8 cellular contexts compared by ENCODE assay signal in the genomic region with DNA sequence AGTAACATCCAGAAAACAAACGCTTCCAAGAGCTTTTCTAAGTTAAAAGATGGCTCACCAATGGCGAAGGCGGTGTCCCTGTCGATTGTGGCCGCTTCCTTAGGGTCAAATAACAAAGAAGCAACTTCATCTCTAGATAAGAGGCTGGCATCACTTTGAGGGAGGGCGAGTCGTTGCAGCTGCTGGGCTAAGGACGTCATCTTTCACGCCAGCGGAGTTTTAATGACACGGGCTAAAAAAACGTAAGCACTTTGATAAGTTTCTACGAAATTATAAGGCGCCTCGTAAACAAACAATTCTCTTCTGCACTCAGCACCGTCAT. TPM values are rescaled to one million over a fixed set of nuclear protein-coding genes. Genes with fewer than 3 reads are reported as not detected.
DNase-seq lines count a peak whose midpoint lies in the region; TF ChIP-seq lines count a peak whose summit lies in the region.

No MANE protein-coding gene starts in this region.

- POLR2A ChIA-PET in GM10248 (lab: Yijun Ruan, JAX): no interaction called here

- no peaks in the 10 kb centered on the region for H3K9me3 ChIP-seq in HAP-1
- no peaks in the 10 kb centered on the region for H3K9me3 ChIP-seq in SJCRH30 (replicated peaks)

- H3K27me3 ChIP-seq in HAP-1 (ENCODE audit: low read depth) (no peaks in the 10 kb centered on the region), SJCRH30 (no peaks in the 10 kb centered on the region; the same call in 1 of the 2 replicates)

- H3K27me3 Mint-ChIP-seq in neural crest cell (ENCODE audit: low read depth): peaks cover 6% of the 10 kb centered on the region

- DNase-seq in EL (peak; percentile 31), HAP-1 (ENCODE audit: low spot score in 2 of 2) (peak in 1 of 2 experiments; percentile 21), SJCRH30 (peak in 1 of 2 experiments; percentile 30), epithelial cell of esophagus (ENCODE audit: low read depth) (peak; percentile 34), neural crest cell (ENCODE audit: low read depth, low spot score) (no peak), GM10248 (ENCODE audit: extremely low spot score) (no peak)
- no peak for DNase-seq in NK-92 treated with Interleukin-12 subunit alpha and Interleukin-12 subunit beta, amount 100 ng/mL, for 24 hours (lab: John Stamatoyannopoulos, UW)
- no peak for DNase-seq in activated effector memory CD4-positive, alpha-beta T cell treated with Interleukin-2 at 50 U/mL for 16 hours

- no peaks in the 10 kb centered on the region for H3K9me3 Mint-ChIP-seq in neural crest cell

- H3K4me1 Mint-ChIP-seq in neural crest cell: peaks cover 26% of the 10 kb centered on the region

- TF ChIP-seq CTCF in epithelial cell of esophagus (IDR thresholded peaks at IDR 0.05; ENCODE audit: insufficient read depth, low read depth, low read length, missing control alignments) (no peak), neural crest cell (conservative IDR thresholded peaks at IDR 0.05) (no peak), GM10248 (IDR thresholded peaks at IDR 0.05; ENCODE audit: control extremely low read depth, extremely low read depth, low read depth, missing control alignments) (no peak)

- in situ Hi-C loops in HAP-1 (cut with MboI; ENCODE audit: low sequenced_read_pairs): loop anchor here (25.0 kb wide), 2 partner anchors 258 to 958 kb away; no protein-coding TSS in a partner anchor

- H3K36me3 Mint-ChIP-seq in neural crest cell (ENCODE audit: low read depth): no peaks in the 10 kb centered on the region

- peak overlapping the region; percentile 73 for H3K27ac ChIP-seq in SJCRH30

- H3K4me3 ChIP-seq in HAP-1: peak overlapping the region; percentile 84
- peak overlapping the region; percentile 90 for H3K4me3 ChIP-seq in SJCRH30
- H3K4me3 ChIP-seq in epithelial cell of esophagus (ENCODE audit: low read length): peak overlapping the region; percentile 97

- peak overlapping the region; percentile 63 for H3K27ac Mint-ChIP-seq in neural crest cell (ENCODE audit: unreplicated experiment)

- CTCF ChIA-PET in GM10248 (lab: Yijun Ruan, JAX): interaction anchor here (0.9 to 2.0 kb wide), 7 partner anchors 8 to 782 kb away, joined by 3 to 8 read pairs (median 4); no protein-coding TSS in a partner anchor

- H3K36me3 ChIP-seq in HAP-1 (replicated peaks) (peaks cover 25% of the 10 kb centered on the region), SJCRH30 (peaks cover 22% of the 10 kb centered on the region)

- peak overlapping the region; percentile 97 for H3K4me3 Mint-ChIP-seq in neural crest cell

- H3K4me1 ChIP-seq in HAP-1 (peaks cover 9% of the 10 kb centered on the region), SJCRH30 (peaks cover 3% of the 10 kb centered on the region; the same call in 1 of the 2 replicates)

RNA-seq across cellular contexts. Expression of gene HEATR1, which starts 0.5 kb away (rescaled TPM):
- 53.4 and 55.1 TPM in 2 replicates for total RNA-seq in SJCRH30 (2014; rRNA removed; shearing (Covaris generic))
- total RNA-seq in neural crest cell: 59.8 and 65.3 TPM in 2 replicates

Comparison
In these comparisons a context has a peak if more than half of its experiments do, and no peak if none do; other contexts are left out.
1. DNase-seq: peak in EL (single experiment) and epithelial cell of esophagus (single experiment); none in neural crest cell (single experiment), NK-92 treated with Interleukin-12 subunit alpha and Interleukin-12 subunit beta, amount 100 ng/mL, for 24 hours (single experiment), activated effector memory CD4-positive, alpha-beta T cell treated with Interleukin-2 at 50 U/mL for 16 hours (single experiment) and GM10248 (single experiment).
2. Peak in every context shown above with its lines, with median percentiles within 50 percentile points of each other: H3K4me3 ChIP-seq.